In the genomic region with DNA sequence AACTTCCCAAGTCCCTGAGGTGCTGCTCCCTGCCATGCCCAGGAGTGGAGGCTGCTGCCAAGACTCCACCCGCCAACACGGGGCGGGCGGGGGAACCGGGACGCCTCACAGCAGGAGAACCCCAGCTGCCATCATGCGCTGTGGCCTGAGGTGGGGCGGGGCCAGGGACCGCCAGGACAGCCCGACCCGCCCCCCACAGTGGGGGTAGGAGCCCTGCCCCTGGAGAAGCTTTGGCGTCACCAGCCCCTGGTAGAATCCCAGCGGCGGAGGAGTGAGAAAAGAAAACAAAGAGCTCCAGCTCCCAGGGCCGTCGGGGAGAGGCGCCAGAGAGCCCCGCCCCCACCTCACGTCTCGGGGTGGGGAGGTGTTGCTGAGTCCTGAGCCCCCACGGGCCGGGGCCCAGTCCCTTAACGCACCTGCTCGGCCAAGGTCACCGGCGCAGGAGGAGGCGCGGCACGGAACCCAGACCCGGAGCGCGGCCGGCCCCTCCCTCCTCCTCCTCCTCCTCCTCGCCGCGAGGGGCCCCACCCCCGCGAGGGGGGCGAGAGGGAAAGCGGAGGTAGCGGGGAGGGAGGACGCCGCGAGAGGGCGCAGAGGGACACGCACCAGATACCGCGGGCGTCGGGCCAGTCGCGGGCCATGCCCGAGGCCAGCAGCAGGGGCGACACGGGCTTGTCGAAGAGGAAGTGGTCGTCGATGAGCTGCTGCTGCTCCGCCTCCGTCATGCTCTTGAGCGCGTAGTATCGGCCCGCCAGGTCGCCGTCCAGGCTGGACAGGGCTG, we compare ENCODE assay signal across 7 cellular contexts. TPM values are rescaled to one million over a fixed set of nuclear protein-coding genes. Genes with fewer than 3 reads are reported as not detected.
A peak's percentile ranks its signal among the peaks of the same experiment; 100 is the strongest.
DNase-seq lines count a peak whose midpoint lies in the region; ATAC-seq and TF ChIP-seq lines count a peak whose summit lies in the region.

No MANE protein-coding gene starts in this region.

- intact Hi-C loops in sciatic nerve (cut with DNase I), result no loop called here

- no peaks in the 10 kb centered on the region for H3K9me3 Mint-ChIP-seq in T-helper 2 cell treated with Interferon-gamma antibody and Interleukin-4, amounts not matched to agents 5 μg/mL and 100 μg/mL, for 36 hours

- H3K27me3 Mint-ChIP-seq in T-helper 2 cell treated with Interferon-gamma antibody and Interleukin-4, amounts not matched to agents 5 μg/mL and 100 μg/mL, for 36 hours (ENCODE audit: low read depth), result peaks cover 18% of the 10 kb centered on the region

- H3K27ac Mint-ChIP-seq in T-helper 2 cell treated with Interferon-gamma antibody and Interleukin-4, amounts not matched to agents 5 μg/mL and 100 μg/mL, for 36 hours, result no peak overlapping the region

- no peak overlapping the region for H3K4me3 ChIP-seq in NB4 (ENCODE audit: low read depth, low read length)
- peak overlapping the region; percentile 22 for H3K4me3 ChIP-seq in astrocyte of the spinal cord (ENCODE audit: low read depth, low read length)

- TF ChIP-seq CTCF in NB4 (IDR thresholded peaks at IDR 0.05; ENCODE audit: low read depth, low read length) (peak; percentile 46), astrocyte of the spinal cord (IDR thresholded peaks at IDR 0.05; ENCODE audit: low read depth, low read length) (peak; percentile 40)

- no peak for TF ChIP-seq POLR2A in NB4 (IDR thresholded peaks at IDR 0.05; ENCODE audit: extremely low read depth, insufficient read length)

- H3K4me1 Mint-ChIP-seq in T-helper 2 cell treated with Interferon-gamma antibody and Interleukin-4, amounts not matched to agents 5 μg/mL and 100 μg/mL, for 36 hours (ENCODE audit: low read depth), result peaks cover 9% of the 10 kb centered on the region

- peak overlapping the region; percentile 36 for H3K4me3 Mint-ChIP-seq in T-helper 2 cell treated with Interferon-gamma antibody and Interleukin-4, amounts not matched to agents 5 μg/mL and 100 μg/mL, for 36 hours

- ATAC-seq in GM18502 (IDR thresholded peaks at IDR 0.05; ENCODE audit: poor library complexity, unreplicated experiment) (peak; percentile 55), sciatic nerve (peak; percentile 40), HG03039 (IDR thresholded peaks at IDR 0.05; ENCODE audit: unreplicated experiment) (no peak)

- in situ Hi-C loops in astrocyte of the spinal cord (cut with HindIII; ENCODE audit: low sequenced_read_pairs), result no loop called here

- H3K36me3 Mint-ChIP-seq in T-helper 2 cell treated with Interferon-gamma antibody and Interleukin-4, amounts not matched to agents 5 μg/mL and 100 μg/mL, for 36 hours (ENCODE audit: low read depth), result no peaks in the 10 kb centered on the region

- DNase-seq in NB4 (ENCODE audit: low read depth) (peak; percentile 90), astrocyte of the spinal cord (ENCODE audit: low read depth, low spot score) (peak; percentile 55), hypothalamus (lab: John Stamatoyannopoulos, UW) (peak in 45 of 51 donors; percentile 35 to 88 (median 73)), sciatic nerve (ENCODE audit: low spot score) (peak; percentile 85)
- peak; percentile 62 for DNase-seq in T-helper 2 cell treated with Interferon-gamma antibody and Interleukin-4, amounts not matched to agents 5 μg/mL and 100 μg/mL, for 36 hours (ENCODE audit: low spot score)

RNA-seq across cellular contexts. Expression of gene CKB, which starts 1.8 kb away (rescaled TPM):
- total RNA-seq in sciatic nerve, result 69.1 TPM

RNA-seq across cellular contexts. Expression of gene TRMT61A, which starts 8.1 kb away (rescaled TPM):
- 12.4 TPM for total RNA-seq in sciatic nerve

RNA-seq across cellular contexts. Expression of gene BAG5, which starts 41.6 kb away (rescaled TPM):
- 30.3 TPM for total RNA-seq in sciatic nerve

RNA-seq across cellular contexts. Expression of gene COA8, which starts 41.9 kb away (rescaled TPM):
- total RNA-seq in sciatic nerve, result 37.4 TPM
